Comparison of ENCODE assay signal across 18 cellular contexts in genomic region chrX:137387646-137388045, GRCh38.
DNase-seq lines count a peak whose midpoint lies in the region; ATAC-seq, FAIRE-seq and TF ChIP-seq lines count a peak whose summit lies in the region.
"Had no signal": no experiment of that assay in that cellular context is flagged by ENCODE, and none has a peak within 500 bp of the region (broad histone marks: within the 10 kb centered on the region; RNA-seq: fewer than 3 reads in every experiment).

No MANE protein-coding gene starts in this region.

- peaks cover 7% of the 10 kb centered on the region for H3K9me3 Mint-ChIP-seq in activated T-cell treated with anti-CD3 and anti-CD28 coated beads, Interleukin-2, amount 50 U/mL, for 4 hours
- H3K9me3 Mint-ChIP-seq: CD4-positive, alpha-beta T cell had no signal

- FAIRE-seq in small intestine (lab: Jason Lieb, UNC), result no peak
- FAIRE-seq: A204.1, GM12892 had no signal

- no peaks in the 10 kb centered on the region for H3K79me2 ChIP-seq in OCI-LY7 (ENCODE audit: insufficient read depth, low read depth, low read length)

- intact Hi-C loops in OCI-LY7 (cut with micrococcal nuclease; ENCODE audit: unreplicated experiment), result no loop called here

- DNase-seq in MV-4-11 (lab: John Stamatoyannopoulos, UW), result peak; percentile 38
- peak; percentile 2 for DNase-seq in OCI-LY7 (ENCODE audit: low spot score)
- no peak for DNase-seq in activated T-cell treated with anti-CD3 and anti-CD28 coated beads, Interleukin-2, amount 50 U/mL, for 4 hours
- DNase-seq in T-helper 1 cell, result no peak
- DNase-seq in small intestine, result no peak
- DNase-seq: C1 segment of cervical spinal cord; Calu3; CD4-positive, alpha-beta T cell; DMS 273 treated with DMSO at 0.1 percent for 48 hours; GOT3; H9; IMR-90; KBM-7 had no signal

- H3K4me3 Mint-ChIP-seq in activated T-cell treated with anti-CD3 and anti-CD28 coated beads, Interleukin-2, amount 50 U/mL, for 4 hours, result no peak overlapping the region
- H3K4me3 Mint-ChIP-seq: B cell; CD4-positive, alpha-beta T cell; H9 had no signal

- H3K27ac ChIP-seq in OCI-LY7 (ENCODE audit: low read depth, low read length, poor library complexity, severe bottlenecking) (no peak overlapping the region), small intestine (ENCODE audit: low read depth in 1 of 2, low read length in 1 of 2) (no peak overlapping the region)

- H2AFZ ChIP-seq in OCI-LY7 (ENCODE audit: low read length), result no peak overlapping the region

- H4K20me1 ChIP-seq in OCI-LY7 (ENCODE audit: insufficient read depth, low read length), result no peaks in the 10 kb centered on the region

- peak; percentile 50 for ATAC-seq in GM18505 (IDR thresholded peaks at IDR 0.05; ENCODE audit: unreplicated experiment)
- ATAC-seq in GM21786 (IDR thresholded peaks at IDR 0.05; ENCODE audit: unreplicated experiment), result peak; percentile 60
- ATAC-seq in activated T-cell treated with anti-CD3 and anti-CD28 coated beads, Interleukin-2, amount 50 U/mL, for 4 hours, result no peak

- WGBS in small intestine, 3 donors, result 73 to 84% (median 79%) methylated on average over 2 of the region's 2 CpGs

- no peaks in the 10 kb centered on the region for H3K36me3 ChIP-seq in OCI-LY7 (ENCODE audit: insufficient read depth, low read length)
- H3K36me3 ChIP-seq in small intestine (ENCODE audit: control insufficient read depth in 2 of 2, insufficient read depth in 2 of 2, low read length in 2 of 2), result no peaks in the 10 kb centered on the region

- H3K4me3 ChIP-seq in OCI-LY7 (ENCODE audit: low read depth, low read length, poor library complexity, severe bottlenecking) (no peak overlapping the region), small intestine (ENCODE audit: low read depth in 1 of 2, low read length in 2 of 2) (no peak overlapping the region)

- H3K9me3 ChIP-seq in OCI-LY7 (ENCODE audit: low read length), result no peaks in the 10 kb centered on the region
- no peaks in the 10 kb centered on the region for H3K9me3 ChIP-seq in small intestine (ENCODE audit: control insufficient read depth, low read depth)

- CTCF ChIA-PET in OCI-LY7 (lab: Charles Lee; ENCODE audit: unreplicated experiment), result no interaction called here

- no peaks in the 10 kb centered on the region for H3K27me3 ChIP-seq in small intestine (ENCODE audit: control insufficient read depth in 2 of 2, insufficient read depth in 2 of 2, low read length in 2 of 2)

- H3K4me1 ChIP-seq in OCI-LY7 (ENCODE audit: insufficient read depth, low read length, poor library complexity, severe bottlenecking), result no peaks in the 10 kb centered on the region
- H3K4me1 ChIP-seq in small intestine (ENCODE audit: control insufficient read depth in 2 of 2, insufficient read depth in 1 of 2, low read depth in 1 of 2, low read length in 1 of 2), result no peaks in the 10 kb centered on the region

- POLR2A ChIA-PET in OCI-LY7 (lab: Charles Lee), result no interaction called here

- no peaks in the 10 kb centered on the region for H3K36me3 Mint-ChIP-seq in activated T-cell treated with anti-CD3 and anti-CD28 coated beads, Interleukin-2, amount 50 U/mL, for 4 hours (ENCODE audit: insufficient read depth)

- no peaks in the 10 kb centered on the region for H3K9me2 ChIP-seq in OCI-LY7 (ENCODE audit: insufficient read depth, low read length)

- no peak overlapping the region for H3K4me2 ChIP-seq in OCI-LY7 (ENCODE audit: low read length)

- TF ChIP-seq CTCF in OCI-LY7 (conservative IDR thresholded peaks at IDR 0.05; ENCODE audit: low read length), result no peak

- H3K4me1 Mint-ChIP-seq in activated T-cell treated with anti-CD3 and anti-CD28 coated beads, Interleukin-2, amount 50 U/mL, for 4 hours (ENCODE audit: low read depth), result no peaks in the 10 kb centered on the region
- H3K4me1 Mint-ChIP-seq: B cell had no signal

- BruUV-seq in OCI-LY7 (replicated peaks; lab: Mats Ljungman, UMichigan), result no TSS peak

- no peak for TF ChIP-seq POLR2A in GM18505 (IDR thresholded peaks at IDR 0.05; ENCODE audit: borderline replicate concordance, extremely low read depth, insufficient read depth, insufficient read length)

- peaks cover 2% of the 10 kb centered on the region for H3K27me3 Mint-ChIP-seq in activated T-cell treated with anti-CD3 and anti-CD28 coated beads, Interleukin-2, amount 50 U/mL, for 4 hours (ENCODE audit: low read depth)
- H3K27me3 Mint-ChIP-seq: B cell had no signal

Comparison
In these comparisons a context has a peak if more than half of its experiments do, and no peak if none do; other contexts are left out.
1. ATAC-seq: peak in GM18505 (single experiment) and GM21786 (single experiment); none in activated T-cell treated with anti-CD3 and anti-CD28 coated beads, Interleukin-2, amount 50 U/mL, for 4 hours (0 of 2).
2. DNase-seq: peak in MV-4-11 (single experiment) and OCI-LY7 (single experiment); none in activated T-cell treated with anti-CD3 and anti-CD28 coated beads, Interleukin-2, amount 50 U/mL, for 4 hours (single experiment), T-helper 1 cell (0 of 5) and small intestine (single experiment).